Comparison of ENCODE assay signal across 34 cellular contexts in genomic region chr10:75505293-75505692, GRCh38.
"Had no signal": no experiment of that assay in that cellular context is flagged by ENCODE, and none has a peak within 500 bp of the region (broad histone marks: within the 10 kb centered on the region; RNA-seq: fewer than 3 reads in every experiment).

No MANE protein-coding gene starts in this region.

- DNase-seq: activated B cell treated with CpG ODN at 0.5 μM for 24 hours; activated CD4-positive, alpha-beta T cell treated with anti-CD3 and anti-CD28 coated beads for 48 hours; activated CD4-positive, alpha-beta T cell treated with anti-CD3 and anti-CD28 coated beads, Interleukin-2, amount 50 U/mL, for 1 hour; activated CD4-positive, alpha-beta T cell treated with anti-CD3 and anti-CD28 coated beads, Interleukin-2, amount 50 U/mL, for 48 hours; activated CD8-positive, alpha-beta memory T cell treated with anti-CD3 and anti-CD28 coated beads for 24 hours; activated CD8-positive, alpha-beta T cell treated with anti-CD3 and anti-CD28 coated beads for 36 hours; activated effector memory CD4-positive, alpha-beta T cell treated with Interleukin-2 at 50 U/mL for 16 hours; activated gamma-delta T cell treated with Interleukin-2 at 50 U/mL for 16 hours; activated naive CD4-positive, alpha-beta T cell treated with anti-CD3 and anti-CD28 coated beads, Interleukin-2, amount 50 U/mL, for 16 hours; activated naive CD4-positive, alpha-beta T cell treated with Interleukin-2 at 50 U/mL for 16 hours; activated T-cell treated with anti-CD3 and anti-CD28 coated beads, Interleukin-2, amount 50 U/mL, for 4 hours; amniotic stem cell; anterior cingulate cortex; brain microvascular endothelial cell; dorsolateral prefrontal cortex; effector memory CD4-positive, alpha-beta T cell; endodermal cell; foreskin fibroblast; glutamatergic neuron; T-helper 1 cell; T-helper 17 cell; T1000; WERI-Rb-1 had no signal

- H3K36me3 ChIP-seq: brain microvascular endothelial cell, WERI-Rb-1 had no signal

- H3K27ac ChIP-seq: brain microvascular endothelial cell, coronary artery, dorsolateral prefrontal cortex, WERI-Rb-1 had no signal

- H3K9me3 Mint-ChIP-seq: activated B cell treated with CpG ODN at 0.5 μM for 24 hours; activated CD8-positive, alpha-beta T cell treated with anti-CD3 and anti-CD28 coated beads for 36 hours; activated T-cell treated with anti-CD3 and anti-CD28 coated beads, Interleukin-2, amount 50 U/mL, for 4 hours; activated T-helper 17 cell treated with anti-CD3 and anti-CD28 coated beads, Interleukin-2, amount 50 U/mL, for 72 hours; central memory CD8-positive, alpha-beta T cell; endodermal cell; T-helper 2 cell treated with Interferon-gamma antibody and Interleukin-4, amounts not matched to agents 5 μg/mL and 100 μg/mL, for 36 hours had no signal

- H3K27me3 ChIP-seq: brain microvascular endothelial cell, dorsolateral prefrontal cortex had no signal

- H3K36me3 Mint-ChIP-seq: activated naive CD8-positive, alpha-beta T cell had no signal

- ATAC-seq: activated CD4-positive, CD25-positive, alpha-beta regulatory T cell treated with anti-CD3 and anti-CD28 coated beads, Interleukin-2, amount 50 U/mL, for 24 hours; activated CD8-positive, alpha-beta T cell treated with anti-CD3 and anti-CD28 coated beads for 36 hours; activated T-cell treated with anti-CD3 and anti-CD28 coated beads, Interleukin-2, amount 50 U/mL, for 4 hours; activated T-helper 17 cell treated with anti-CD3 and anti-CD28 coated beads, Interleukin-2, amount 50 U/mL, for 72 hours; esophagus mucosa; T-helper 17 cell had no signal

- H3K27me3 Mint-ChIP-seq: dendritic cell treated with granulocyte-macrophage colony-stimulating factor and Interleukin-4, amounts not matched to agents 40 ng/mL and 50 ng/mL, for 4 days had no signal

- H3K4me1 Mint-ChIP-seq: activated B cell treated with CpG ODN at 0.5 μM for 24 hours; activated T-helper 17 cell treated with anti-CD3 and anti-CD28 coated beads, Interleukin-2, amount 50 U/mL, for 72 hours; central memory CD8-positive, alpha-beta T cell; endodermal cell had no signal

- H3K4me3 Mint-ChIP-seq: activated B cell treated with CpG ODN at 0.5 μM for 24 hours; activated CD8-positive, alpha-beta T cell treated with anti-CD3 and anti-CD28 coated beads for 36 hours; activated naive CD8-positive, alpha-beta T cell; activated T-cell treated with anti-CD3 and anti-CD28 coated beads, Interleukin-2, amount 50 U/mL, for 4 hours; activated T-helper 17 cell treated with anti-CD3 and anti-CD28 coated beads, Interleukin-2, amount 50 U/mL, for 72 hours; central memory CD8-positive, alpha-beta T cell; dendritic cell treated with granulocyte-macrophage colony-stimulating factor and Interleukin-4, amounts not matched to agents 40 ng/mL and 50 ng/mL, for 4 days; endodermal cell; T-helper 17 cell; T-helper 2 cell treated with Interferon-gamma antibody and Interleukin-4, amounts not matched to agents 5 μg/mL and 100 μg/mL, for 36 hours had no signal

- H3K27ac Mint-ChIP-seq: activated B cell treated with CpG ODN at 0.5 μM for 24 hours; activated CD8-positive, alpha-beta T cell treated with anti-CD3 and anti-CD28 coated beads for 36 hours; activated naive CD8-positive, alpha-beta T cell; activated T-helper 17 cell treated with anti-CD3 and anti-CD28 coated beads, Interleukin-2, amount 50 U/mL, for 72 hours; dendritic cell treated with granulocyte-macrophage colony-stimulating factor and Interleukin-4, amounts not matched to agents 40 ng/mL and 50 ng/mL, for 4 days; endodermal cell; T-helper 17 cell; T-helper 2 cell treated with Interferon-gamma antibody and Interleukin-4, amounts not matched to agents 5 μg/mL and 100 μg/mL, for 36 hours had no signal

- H3K4me3 ChIP-seq: coronary artery, dorsolateral prefrontal cortex had no signal

- FAIRE-seq: astrocyte, bronchial epithelial cell, frontal cortex had no signal
